ENCODE assay signal across 13 cellular contexts in genomic region chr3:130900959-130901358, GRCh38. TPM values are rescaled to one million over a fixed set of nuclear protein-coding genes. Genes with fewer than 3 reads are reported as not detected.
DNase-seq lines count a peak whose midpoint lies in the region; ATAC-seq and TF ChIP-seq lines count a peak whose summit lies in the region.
"Had no signal": no experiment of that assay in that cellular context is flagged by ENCODE, and none has a peak within 500 bp of the region (broad histone marks: within the 10 kb centered on the region; RNA-seq: fewer than 3 reads in every experiment).

No MANE protein-coding gene starts in this region.

- TF ChIP-seq CTCF in epithelial cell of proximal tubule (conservative IDR thresholded peaks at IDR 0.05; ENCODE audit: low read depth, low read length) (no peak), ascending aorta (IDR thresholded peaks at IDR 0.05) (no peak)

- no peaks in the 10 kb centered on the region for H3K27me3 ChIP-seq in ascending aorta
- H3K27me3 ChIP-seq: ovary had no signal

- H3K4me3 ChIP-seq in GM08714 (ENCODE audit: low read length) (peak overlapping the region; percentile 28; the same call in 1 of the 2 replicates), epithelial cell of proximal tubule (ENCODE audit: low read depth, low read length) (no peak overlapping the region), ascending aorta (no peak overlapping the region)
- H3K4me3 ChIP-seq: ovary had no signal

- H3K36me3 ChIP-seq in ascending aorta: no peaks in the 10 kb centered on the region
- H3K36me3 ChIP-seq: ovary had no signal

- no peak overlapping the region for H3K27ac ChIP-seq in ascending aorta
- H3K27ac ChIP-seq: ovary had no signal

- intact Hi-C loops in ascending aorta (cut with DNase I): no loop called here

- no peaks in the 10 kb centered on the region for H3K9me3 ChIP-seq in ascending aorta
- H3K9me3 ChIP-seq: ovary had no signal

- H3K4me1 ChIP-seq in ascending aorta: peaks cover 0 to 11% of the 10 kb centered on the region in 2 donors

- peak; percentile 26 for DNase-seq in epithelial cell of proximal tubule (ENCODE audit: low read depth)
- DNase-seq in ascending aorta (ENCODE audit: low spot score in 2 of 2): no peak
- DNase-seq in OCI-M1 (lab: John Stamatoyannopoulos, UW): no peak
- DNase-seq in effector CD4-positive, alpha-beta T cell: no peak
- no peak for DNase-seq in GM19240 (ENCODE audit: insufficient read length, low spot score)
- DNase-seq: activated CD8-positive, alpha-beta T cell treated with anti-CD3 and anti-CD28 coated beads, Interleukin-2, amount 10 ng/mL, durations not matched to agents 7 days and 5 days; activated naive CD4-positive, alpha-beta T cell treated with anti-CD3 and anti-CD28 coated beads for 36 hours; cerebellar nuclear complex; NCI-H1436 treated with DMSO at 0.1 percent for 48 hours; ovary had no signal

- ATAC-seq in GM21390 (IDR thresholded peaks at IDR 0.05; ENCODE audit: unreplicated experiment): peak; percentile 62
- ATAC-seq in HG03432 (IDR thresholded peaks at IDR 0.05; ENCODE audit: unreplicated experiment): peak; percentile 67
- ATAC-seq: activated CD8-positive, alpha-beta T cell treated with anti-CD3 and anti-CD28 coated beads, Interleukin-2, amount 10 ng/mL, durations not matched to agents 7 days and 5 days had no signal

RNA-seq across cellular contexts. Expression of gene ATP2C1, which starts 7.1 kb away (rescaled TPM):
- total RNA-seq in epithelial cell of proximal tubule: 72.6 and 104 TPM in 2 replicates
- 11.8 TPM for total RNA-seq in ascending aorta
